14 cellular contexts compared by ENCODE assay signal in genomic region chr12:3055712-3056467, GRCh38. TPM values are rescaled to one million over a fixed set of nuclear protein-coding genes. Genes with fewer than 3 reads are reported as not detected.
DNase-seq lines count a peak whose midpoint lies in the region; ATAC-seq, FAIRE-seq and TF ChIP-seq lines count a peak whose summit lies in the region.
"Had no signal": no experiment of that assay in that cellular context is flagged by ENCODE, and none has a peak within 500 bp of the region (broad histone marks: within the 10 kb centered on the region; RNA-seq: fewer than 3 reads in every experiment).

No MANE protein-coding gene starts in this region.

- WGBS in SK-N-SH (ENCODE audit: low lambda C conversion rate) = 68% methylated on average over 8 of the region's 8 CpGs
- WGBS in H1 (ENCODE audit: extremely low coverage in 1 of 2, insufficient coverage in 1 of 2, insufficient read length in 1 of 2, insufficient replicate concordance in 2 of 2, low coverage in 1 of 2, low lambda C conversion rate in 2 of 2, missing lambda C conversion rate in 1 of 2), 2 experiments = 81% methylated on average over 8 of the region's 8 CpGs; no CpG with 5 or more reads in 1 of the 2 experiments
- 58% methylated on average over 8 of the region's 8 CpGs for WGBS in urinary bladder

- H3K27me3 ChIP-seq in SK-N-SH (ENCODE audit: insufficient read depth) = no peaks in the 10 kb centered on the region
- no peaks in the 10 kb centered on the region; a peak in 1 of 7 replicates for H3K27me3 ChIP-seq in H1 (replicated peaks in 1 of 4; ENCODE audit: control insufficient read depth in 3 of 4, extremely low read depth in 1 of 4, insufficient read depth in 3 of 4, low read length in 3 of 4)
- H3K27me3 ChIP-seq: adrenal gland had no signal

- H3K27me3 Mint-ChIP-seq in mesothelial cell of epicardium (ENCODE audit: low read depth) (peaks cover 2% of the 10 kb centered on the region), progenitor cell of endocrine pancreas (peaks cover 23% of the 10 kb centered on the region)

- H2BK120ac ChIP-seq in H1 (replicated peaks; ENCODE audit: low read depth, low read length) = no peak overlapping the region

- no peaks in the 10 kb centered on the region for H3K23me2 ChIP-seq in H1 (ENCODE audit: low read depth, low read length)

- no peak overlapping the region for H4K8ac ChIP-seq in H1 (ENCODE audit: extremely low read depth, insufficient read depth, low read length)

- no peaks in the 10 kb centered on the region for H3K9me2 ChIP-seq in SK-N-SH

- H3K27ac ChIP-seq in SK-N-SH (ENCODE audit: low read depth in 2 of 2, low read length in 1 of 2) (no peak overlapping the region), H1 (ENCODE audit: low read depth, low read length) (no peak overlapping the region), urinary bladder (ENCODE audit: low read depth) (peak overlapping the region; percentile 54)
- H3K27ac ChIP-seq: 22Rv1, adrenal gland had no signal

- H3K23ac ChIP-seq in H1 (ENCODE audit: insufficient read length) = no peak overlapping the region

- no peak overlapping the region for H3K14ac ChIP-seq in H1 (ENCODE audit: insufficient read length)

- H3K36me3 ChIP-seq in SK-N-SH (replicated peaks in 1 of 2; ENCODE audit: control insufficient read depth in 1 of 2, insufficient read depth in 2 of 2, low read length in 1 of 2) (no peaks in the 10 kb centered on the region), H1 (ENCODE audit: control insufficient read depth in 2 of 4, insufficient read depth in 4 of 4, low read length in 3 of 4) (no peaks in the 10 kb centered on the region), urinary bladder (ENCODE audit: insufficient read depth) (no peaks in the 10 kb centered on the region)
- H3K36me3 ChIP-seq: adrenal gland had no signal

- 0 out of 2 replicates have a peak overlapping the region, but pooled peaks have one; percentile 75 for H2AK5ac ChIP-seq in H1 (ENCODE audit: low read depth, low read length)

- H2BK15ac ChIP-seq in H1 (ENCODE audit: low read length) = no peak overlapping the region

- H3K56ac ChIP-seq in H1 (replicated peaks; ENCODE audit: insufficient read length, low read depth, low read length) = no peak overlapping the region

- CTCF ChIA-PET in SK-N-SH (lab: Yijun Ruan, JAX) (interaction anchor here (1.2 kb wide), 1 partner anchor 18 kb away, joined by 5 read pairs; no protein-coding TSS in a partner anchor), H1 (lab: Charles Lee; ENCODE audit: partially characterized antibody) (interaction anchor here (0.8 to 2.0 kb wide), 3 partner anchors 14 to 206 kb away, joined by 3 to 7 read pairs (median 7); no protein-coding TSS in a partner anchor)

- DNase-seq in SK-N-SH (no peak), H1 (ENCODE audit: low read depth in 1 of 2, low spot score in 2 of 2) (no peak), mesothelial cell of epicardium (ENCODE audit: low spot score in 2 of 2, unreplicated experiment in 2 of 2) (no peak), progenitor cell of endocrine pancreas (ENCODE audit: low spot score, unreplicated experiment) (no peak), SIG-M5 treated with dmso at 0.1 percent for 504 hours (lab: John Stamatoyannopoulos, UW; ENCODE audit: unreplicated experiment) (no peak)
- no peak for DNase-seq in activated CD4-positive, alpha-beta T cell treated with anti-CD3 and anti-CD28 coated beads for 4 hours
- DNase-seq: activated CD4-positive, alpha-beta T cell treated with anti-CD3 and anti-CD28 coated beads for 36 hours; activated T-cell treated with anti-CD3 and anti-CD28 coated beads, Interleukin-2, amount 50 U/mL, for 48 hours; adrenal gland; CD8-positive, alpha-beta memory T cell; stimulated activated naive CD8-positive, alpha-beta T cell treated with anti-CD3 and anti-CD28 coated beads, Interleukin-15, amount 100 ng/mL, for 72 hours had no signal

- H2BK5ac ChIP-seq in H1 (ENCODE audit: low read depth, low read length) = no peak overlapping the region; the same call in none of the 2 replicates

- TF ChIP-seq POLR2A in H1 (IDR thresholded peaks at IDR 0.05; ENCODE audit: control extremely low read depth in 1 of 2, low read depth in 2 of 2, low read length in 2 of 2) = no peak

- H3K4me3 ChIP-seq in SK-N-SH (ENCODE audit: low read depth in 2 of 2, low read length in 1 of 2) = no peak overlapping the region
- H3K4me3 ChIP-seq in H1 (ENCODE audit: extremely low read depth in 1 of 4, insufficient read depth in 2 of 4, low read depth in 3 of 4, low read length in 4 of 4) = no peak overlapping the region
- no peak overlapping the region for H3K4me3 ChIP-seq in urinary bladder (ENCODE audit: low read depth, low read length)
- H3K4me3 ChIP-seq: adrenal gland had no signal

- H3K18ac ChIP-seq in H1 (ENCODE audit: extremely low read depth, low read length) = no peak overlapping the region

- no peaks in the 10 kb centered on the region for H4K20me1 ChIP-seq in SK-N-SH (ENCODE audit: insufficient read depth)
- no peaks in the 10 kb centered on the region for H4K20me1 ChIP-seq in H1 (replicated peaks in 1 of 2; ENCODE audit: control insufficient read depth in 1 of 2, insufficient read depth in 2 of 2, low read length in 2 of 2)

- H2BK20ac ChIP-seq in H1 (ENCODE audit: low read length) = no peak overlapping the region

- H3K36me3 Mint-ChIP-seq in mesothelial cell of epicardium (no peaks in the 10 kb centered on the region), progenitor cell of endocrine pancreas (ENCODE audit: insufficient read depth) (no peaks in the 10 kb centered on the region)
- H3K36me3 Mint-ChIP-seq: CD8-positive, alpha-beta memory T cell had no signal

- 0 out of 2 replicates have a peak overlapping the region, but pooled peaks have one; percentile 60 for H2BK12ac ChIP-seq in H1 (ENCODE audit: low read depth, low read length)

- no peak for TF ChIP-seq CTCF in SK-N-SH (IDR thresholded peaks at IDR 0.05)
- TF ChIP-seq CTCF in H1 (IDR thresholded peaks at IDR 0.05; ENCODE audit: control extremely low read depth in 1 of 3, insufficient read depth in 1 of 3, low read depth in 1 of 3, low read length in 3 of 3) = no peak
- TF ChIP-seq CTCF in mesothelial cell of epicardium (IDR thresholded peaks at IDR 0.05; ENCODE audit: unreplicated experiment) = no peak
- no peak for TF ChIP-seq CTCF in progenitor cell of endocrine pancreas (IDR thresholded peaks at IDR 0.05; ENCODE audit: unreplicated experiment)

- H3K9ac ChIP-seq in SK-N-SH = no peak overlapping the region
- no peak overlapping the region for H3K9ac ChIP-seq in H1 (replicated peaks in 1 of 4; ENCODE audit: extremely low read depth in 1 of 4, low read depth in 3 of 4, low read length in 3 of 4)

- H3K79me2 ChIP-seq in SK-N-SH (ENCODE audit: insufficient read depth) (no peaks in the 10 kb centered on the region), H1 (ENCODE audit: control insufficient read depth in 1 of 2, insufficient read depth in 2 of 2, low read length in 2 of 2) (no peaks in the 10 kb centered on the region)

- no peaks in the 10 kb centered on the region for H3K79me1 ChIP-seq in H1 (ENCODE audit: low read depth, low read length)

- no peaks in the 10 kb centered on the region for H3K4me1 ChIP-seq in SK-N-SH (ENCODE audit: control insufficient read depth in 1 of 2, insufficient read depth in 2 of 2, low read depth in 1 of 2, low read length in 1 of 2)
- H3K4me1 ChIP-seq in H1 (replicated peaks in 1 of 4; ENCODE audit: control insufficient read depth in 3 of 4, insufficient read depth in 4 of 4, low read length in 3 of 4) = peaks cover 0 to 6% (median 0%) of the 10 kb centered on the region in 4 experiments; a peak in 3 of 7 replicates
- H3K4me1 ChIP-seq in urinary bladder (ENCODE audit: insufficient read depth) = no peaks in the 10 kb centered on the region
- H3K4me1 ChIP-seq: adrenal gland had no signal

- H3K4me1 Mint-ChIP-seq in mesothelial cell of epicardium = peaks cover 15% of the 10 kb centered on the region
- no peaks in the 10 kb centered on the region for H3K4me1 Mint-ChIP-seq in progenitor cell of endocrine pancreas (ENCODE audit: low read depth)
- H3K4me1 Mint-ChIP-seq: activated CD4-positive, alpha-beta T cell treated with anti-CD3 and anti-CD28 coated beads for 36 hours; CD8-positive, alpha-beta memory T cell; stimulated activated naive CD8-positive, alpha-beta T cell treated with anti-CD3 and anti-CD28 coated beads, Interleukin-15, amount 100 ng/mL, for 72 hours had no signal

- no peak for TF ChIP-seq EP300 in SK-N-SH (IDR thresholded peaks at IDR 0.05; ENCODE audit: borderline replicate concordance in 1 of 2, low read depth in 1 of 2, low read length in 1 of 2)
- no peak for TF ChIP-seq EP300 in H1 (IDR thresholded peaks at IDR 0.05; ENCODE audit: borderline replicate concordance in 1 of 2, low read depth in 2 of 2, low read length in 2 of 2)

- TF ChIP-seq RAD21 in SK-N-SH (IDR thresholded peaks at IDR 0.05; ENCODE audit: low read length) = no peak
- no peak for TF ChIP-seq RAD21 in H1 (IDR thresholded peaks at IDR 0.05 in 1 of 2, conservative IDR thresholded peaks at IDR 0.05 in 1 of 2; ENCODE audit: low read depth in 2 of 2, low read length in 2 of 2)

- FAIRE-seq in H1 (lab: Jason Lieb, UNC) = peak; percentile 45

- no peak overlapping the region for H2AFZ ChIP-seq in SK-N-SH (ENCODE audit: low read depth)
- no peak overlapping the region for H2AFZ ChIP-seq in H1 (ENCODE audit: low read length)

- no peak overlapping the region for H4K91ac ChIP-seq in H1 (replicated peaks; ENCODE audit: insufficient read length, low read length)

- H3F3A ChIP-seq in SK-N-SH (replicated peaks; ENCODE audit: insufficient read depth) = no peaks in the 10 kb centered on the region

- H3K27ac Mint-ChIP-seq in mesothelial cell of epicardium (peak overlapping the region; percentile 88), progenitor cell of endocrine pancreas (no peak overlapping the region)
- H3K27ac Mint-ChIP-seq: activated CD4-positive, alpha-beta T cell treated with anti-CD3 and anti-CD28 coated beads for 36 hours; CD8-positive, alpha-beta memory T cell; stimulated activated naive CD8-positive, alpha-beta T cell treated with anti-CD3 and anti-CD28 coated beads, Interleukin-15, amount 100 ng/mL, for 72 hours had no signal

- no peak overlapping the region for H4K5ac ChIP-seq in H1 (ENCODE audit: insufficient read length, low read depth, low read length)

- POLR2A ChIA-PET in SK-N-SH (lab: Yijun Ruan, JAX) = no interaction called here
- POLR2A ChIA-PET in H1 (lab: Charles Lee; ENCODE audit: partially characterized antibody) = interaction anchor here (0.7 to 1.6 kb wide), 5 partner anchors 10 to 200 kb away, joined by 3 read pairs; partner anchors contain the start of gene TULP3

- no peak overlapping the region for H3K4ac ChIP-seq in H1 (replicated peaks; ENCODE audit: insufficient read length, low read depth, low read length)

- H3K9me3 Mint-ChIP-seq in mesothelial cell of epicardium (no peaks in the 10 kb centered on the region), progenitor cell of endocrine pancreas (ENCODE audit: low read depth) (no peaks in the 10 kb centered on the region)
- H3K9me3 Mint-ChIP-seq: CD8-positive, alpha-beta memory T cell; stimulated activated naive CD8-positive, alpha-beta T cell treated with anti-CD3 and anti-CD28 coated beads, Interleukin-15, amount 100 ng/mL, for 72 hours had no signal

- H3K4me2 ChIP-seq in SK-N-SH (no peak overlapping the region), H1 (ENCODE audit: insufficient read depth in 1 of 2, low read depth in 2 of 2, low read length in 2 of 2) (no peak overlapping the region)

- H3K4me3 Mint-ChIP-seq in mesothelial cell of epicardium (no peak overlapping the region), progenitor cell of endocrine pancreas (ENCODE audit: low read depth) (no peak overlapping the region)
- H3K4me3 Mint-ChIP-seq: activated CD4-positive, alpha-beta T cell treated with anti-CD3 and anti-CD28 coated beads for 36 hours; CD8-positive, alpha-beta memory T cell; stimulated activated naive CD8-positive, alpha-beta T cell treated with anti-CD3 and anti-CD28 coated beads, Interleukin-15, amount 100 ng/mL, for 72 hours had no signal

- H3K9me3 ChIP-seq in SK-N-SH (no peaks in the 10 kb centered on the region), H1 (ENCODE audit: insufficient read depth in 2 of 2, low read depth in 1 of 2, low read length in 1 of 2) (no peaks in the 10 kb centered on the region)
- H3K9me3 ChIP-seq: adrenal gland had no signal

- peak; percentile 32; the same call in 1 of the 3 replicates for ATAC-seq in SK-N-SH treated with all-trans-retinoic acid at 6 μM for 48 hours
- ATAC-seq: activated CD4-positive, alpha-beta T cell treated with anti-CD3 and anti-CD28 coated beads for 36 hours; stimulated activated naive CD8-positive, alpha-beta T cell treated with anti-CD3 and anti-CD28 coated beads, Interleukin-15, amount 100 ng/mL, for 72 hours had no signal

RNA-seq across cellular contexts. Expression of gene TSPAN9, which starts 21.3 kb away (rescaled TPM):
- polyA plus RNA-seq in SK-N-SH (2012; rRNA removed) = 34.9 and 40.1 TPM in 2 replicates
- 22.9 and 33.7 TPM in 2 replicates for polyA plus RNA-seq in SK-N-SH (2012; cell fraction: cytosol; rRNA removed)
- 40.6 and 55.1 TPM in 2 replicates for polyA plus RNA-seq in SK-N-SH (2012; cell fraction: nucleus; rRNA removed)
- 26.1 and 29.1 TPM in 2 replicates for total RNA-seq in H1 (2021; fragmentation: NEBNext Ultra II Directional; extraction: Animal tissue kit (Norgen Biotek cat#: 25700))
- polyA plus RNA-seq in H1 (2011; rRNA removed) = 11.5 and 20.7 TPM in 2 replicates
- polyA plus RNA-seq in H1 (2011; cell fraction: cytosol; rRNA removed) = 18.5 TPM
- 28.8 TPM for polyA plus RNA-seq in H1 (2011; cell fraction: nucleus; rRNA removed)
- 12.7 to 19.8 TPM (median 17.2 TPM) in 4 replicates for polyA plus RNA-seq in H1 (2012, experiment 1 of 2)
- polyA plus RNA-seq in H1 (2012, experiment 2 of 2) = 14.9 TPM
- 20.1 TPM for polyA plus RNA-seq in H1 (2013, experiment 1 of 2)
- 22.9 TPM for polyA plus RNA-seq in H1 (2013, experiment 2 of 2)
- polyA minus RNA-seq in H1 (2011; rRNA and poly(A)+ RNA removed) = 22.9 and 41.1 TPM in 2 replicates
- 7.2 TPM for polyA minus RNA-seq in H1 (2011; cell fraction: cytosol; rRNA and poly(A)+ RNA removed)
- 17.2 TPM for polyA minus RNA-seq in H1 (2011; cell fraction: nucleus; rRNA and poly(A)+ RNA removed)
- 46.7 to 49.4 TPM (median 48.8 TPM) in 3 replicates for total RNA-seq in mesothelial cell of epicardium
- total RNA-seq in urinary bladder = 33.3 TPM
- 50.4 TPM for polyA plus RNA-seq in urinary bladder
- 30.4 and 30.9 TPM in 2 replicates for total RNA-seq in progenitor cell of endocrine pancreas
- polyA plus RNA-seq: CD8-positive, alpha-beta memory T cell had no signal
